8 cellular contexts compared by ENCODE assay signal in genomic region chr15:32718082-32718821, GRCh38. TPM values are rescaled to one million over a fixed set of nuclear protein-coding genes. Genes with fewer than 3 reads are reported as not detected.
A peak's percentile ranks its signal among the peaks of the same experiment; 100 is the strongest.
DNase-seq lines count a peak whose midpoint lies in the region; ATAC-seq, FAIRE-seq and TF ChIP-seq lines count a peak whose summit lies in the region.

No MANE protein-coding gene starts in this region.

- H3K9me1 ChIP-seq in endothelial cell of umbilical vein (replicated peaks; ENCODE audit: control insufficient read depth, extremely low read depth, insufficient read depth, low read length): no peaks in the 10 kb centered on the region

- H3K9me3 ChIP-seq in endothelial cell of umbilical vein (replicated peaks; ENCODE audit: control insufficient read depth, insufficient read depth, low read length): no peaks in the 10 kb centered on the region
- no peaks in the 10 kb centered on the region for H3K9me3 ChIP-seq in neuron (ENCODE audit: low read length)

- H3K4me1 ChIP-seq in endothelial cell of umbilical vein (ENCODE audit: control insufficient read depth, extremely low read depth, insufficient read depth, low read length) (peaks cover 4% of the 10 kb centered on the region), neuron (ENCODE audit: insufficient read depth, low read length) (peaks cover 10% of the 10 kb centered on the region)

- intact Hi-C loops in endothelial cell of umbilical vein (cut with micrococcal nuclease): no loop called here

- H3K36me3 ChIP-seq in endothelial cell of umbilical vein (ENCODE audit: control insufficient read depth in 2 of 2, extremely low read depth in 1 of 2, insufficient read depth in 2 of 2, low read length in 2 of 2): no peaks in the 10 kb centered on the region
- no peaks in the 10 kb centered on the region for H3K36me3 ChIP-seq in neuron (ENCODE audit: insufficient read depth, low read length)

- POLR2A ChIA-PET in endothelial cell of umbilical vein (lab: Charles Lee): no interaction called here

- no peaks in the 10 kb centered on the region for H3K79me2 ChIP-seq in endothelial cell of umbilical vein (ENCODE audit: control insufficient read depth, insufficient read depth, low read length)

- no peak overlapping the region for H3K4me3 ChIP-seq in endothelial cell of umbilical vein (replicated peaks in 1 of 3; ENCODE audit: insufficient read depth in 1 of 3, low read depth in 1 of 3, low read length in 3 of 3)
- H3K4me3 ChIP-seq in neuron (ENCODE audit: low read length): peak overlapping the region; percentile 34

- H2AFZ ChIP-seq in endothelial cell of umbilical vein (ENCODE audit: low read depth, low read length) (peak overlapping the region; percentile 36), neuron (ENCODE audit: low read depth, low read length) (peak overlapping the region; percentile 50)

- DNase-seq in AG20443 (ENCODE audit: low spot score) (peak; percentile 40), LHCN-M2 (ENCODE audit: low read depth) (peak; percentile 47), endothelial cell of umbilical vein (ENCODE audit: low read depth, low spot score) (peak; percentile 8), CD1c-positive myeloid dendritic cell (ENCODE audit: extremely low spot score) (no peak), NCI-H2227 treated with DMSO at 0.1 percent for 48 hours (lab: John Stamatoyannopoulos, UW) (no peak)

- FAIRE-seq in endothelial cell of umbilical vein (lab: Jason Lieb, UNC): peak; percentile 37

- dilution Hi-C loops in endothelial cell of umbilical vein (cut with MboI; ENCODE audit: extremely low pct_ligation_motif_present, low sequenced_read_pairs): no loop called here

- no peak for TF ChIP-seq POLR2A in endothelial cell of umbilical vein (IDR thresholded peaks at IDR 0.05; ENCODE audit: low read depth, low read length)

- no TSS peak for BruUV-seq in endothelial cell of umbilical vein (replicated peaks; lab: Mats Ljungman, UMichigan)

- no peak for ATAC-seq in HG02588 (IDR thresholded peaks at IDR 0.05; ENCODE audit: unreplicated experiment)
- ATAC-seq in GM21390 (IDR thresholded peaks at IDR 0.05; ENCODE audit: unreplicated experiment): no peak

- H3K27me3 ChIP-seq in endothelial cell of umbilical vein (ENCODE audit: control insufficient read depth in 2 of 2, insufficient read depth in 2 of 2, low read length in 2 of 2): peaks cover 55 to 87% of the 10 kb centered on the region in 2 experiments
- peaks cover 70% of the 10 kb centered on the region for H3K27me3 ChIP-seq in neuron (ENCODE audit: insufficient read depth, low read length)

- H3K9ac ChIP-seq in endothelial cell of umbilical vein (replicated peaks; ENCODE audit: extremely low read depth, insufficient read depth, low read length): no peak overlapping the region

- CTCF ChIA-PET in endothelial cell of umbilical vein (lab: Charles Lee): interaction anchor here (0.7 to 1.6 kb wide), 2 partner anchors 31 to 218 kb away, joined by 3 to 5 read pairs; no protein-coding TSS in a partner anchor

- no peak for TF ChIP-seq CTCF in endothelial cell of umbilical vein (IDR thresholded peaks at IDR 0.05; ENCODE audit: extremely low read depth in 1 of 2, insufficient read depth in 1 of 2, low read depth in 1 of 2, low read length in 2 of 2)

- no peaks in the 10 kb centered on the region for H4K20me1 ChIP-seq in endothelial cell of umbilical vein (replicated peaks; ENCODE audit: control insufficient read depth, extremely low read depth, insufficient read depth, low read length)

- no peak overlapping the region for H3K27ac ChIP-seq in endothelial cell of umbilical vein (ENCODE audit: insufficient read depth, low read depth, low read length)

- peak overlapping the region; percentile 39 for H3K4me2 ChIP-seq in endothelial cell of umbilical vein (ENCODE audit: insufficient read depth, low read length)

TF ChIP-seq in endothelial cell of umbilical vein, 7 proteins besides CTCF, POLR2A, EP300 and RAD21:
- TF ChIP-seq MYC (IDR thresholded peaks at IDR 0.05; ENCODE audit: low read depth, low read length): no peak
- peak; percentile 98 for TF ChIP-seq EZH2 (IDR thresholded peaks at IDR 0.05; ENCODE audit: borderline replicate concordance, low read depth, low read length, severe bottlenecking)

RNA-seq across cellular contexts. Expression of gene GREM1, which starts 0.4 kb away (rescaled TPM):
- total RNA-seq in LHCN-M2 (2014; rRNA removed): 123 and 138 TPM in 2 replicates
- polyA plus RNA-seq in LHCN-M2 (2012): 829 TPM
- total RNA-seq in endothelial cell of umbilical vein: 0.44 TPM in 1 of 2 replicates, not detected in the other
- not detected in 2 replicates for polyA plus RNA-seq in endothelial cell of umbilical vein
- 0.01 TPM in 1 of 2 replicates, not detected in the other for polyA plus RNA-seq in endothelial cell of umbilical vein (2011; cell fraction: cytosol; rRNA removed)
- polyA plus RNA-seq in endothelial cell of umbilical vein (2011; cell fraction: nucleus; rRNA removed): 0.06 TPM in 1 of 2 replicates, not detected in the other
- polyA plus RNA-seq in endothelial cell of umbilical vein (2012): 0.10 and 0.12 TPM in 2 replicates
- 0.05 and 0.06 TPM in 2 replicates for polyA minus RNA-seq in endothelial cell of umbilical vein
- polyA minus RNA-seq in endothelial cell of umbilical vein (2011; cell fraction: cytosol; rRNA and poly(A)+ RNA removed): not detected
- not detected in 2 replicates for polyA minus RNA-seq in endothelial cell of umbilical vein (2011; cell fraction: nucleus; rRNA and poly(A)+ RNA removed)

Comparison
In these comparisons a context has a peak if more than half of its experiments do, and no peak if none do; other contexts are left out.
1. DNase-seq: peak in AG20443 (single experiment), LHCN-M2 (single experiment) and endothelial cell of umbilical vein (single experiment); none in CD1c-positive myeloid dendritic cell (single experiment) and NCI-H2227 treated with DMSO at 0.1 percent for 48 hours (single experiment).
2. RNA of gene GREM1, which starts 0.4 kb away (total RNA-seq): 123 to 138 TPM in LHCN-M2; 0.44 TPM in endothelial cell of umbilical vein; every median in the first group is over 10 times any median in the second.